ENCODE assay signal across 1 cellular context in the genomic region with DNA sequence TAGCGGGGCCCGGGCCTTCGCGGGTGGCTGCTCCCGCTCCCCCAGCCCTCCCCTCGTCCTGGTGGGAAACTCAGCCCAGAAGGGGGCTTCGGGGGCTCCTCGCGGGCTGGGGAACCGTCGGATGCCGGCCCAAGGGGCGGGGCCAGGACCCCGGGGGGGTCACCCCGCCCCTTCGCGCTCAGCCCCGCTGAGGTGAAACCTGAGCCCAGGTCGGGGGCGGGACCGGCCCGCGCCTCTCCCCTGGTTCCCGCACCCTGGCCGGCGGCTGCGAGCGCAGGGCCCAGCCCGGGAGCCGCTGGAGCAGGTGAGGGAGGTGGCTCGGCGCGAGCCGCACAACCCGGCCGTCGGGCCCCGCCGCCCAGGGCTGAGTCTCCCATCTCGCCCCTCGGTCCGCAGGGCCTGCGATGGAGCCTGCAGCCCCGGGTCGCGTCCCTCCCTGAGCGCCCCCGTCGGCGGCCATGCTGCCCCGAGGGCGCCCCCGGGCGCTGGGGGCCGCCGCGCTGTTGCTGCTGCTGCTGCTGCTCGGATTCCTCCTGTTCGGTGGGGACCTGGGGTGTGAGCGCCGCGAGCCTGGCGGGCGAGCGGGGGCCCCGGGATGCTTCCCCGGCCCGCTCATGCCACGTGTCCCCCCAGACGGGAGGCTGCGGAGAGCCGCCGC.
A peak's percentile ranks its signal among the peaks of the same experiment; 100 is the strongest.
TF ChIP-seq lines count a peak whose summit lies in the region.

Gene LARGE2 (plus strand): TSS at position 232 of the 658 bp plus-strand sequence. CDS start 227 bp downstream, at position 459.

TF ChIP-seq in K562, 482 proteins besides CTCF, POLR2A, EP300 and RAD21 (continued from another document and continues in another):
- TF ChIP-seq PKNOX1 (IDR thresholded peaks at IDR 0.05), result no peak
- TF ChIP-seq CXXC5 (CRISPR knock-in tag; IDR thresholded peaks at IDR 0.05), result peak; percentile 67
- TF ChIP-seq, protein P1, sequence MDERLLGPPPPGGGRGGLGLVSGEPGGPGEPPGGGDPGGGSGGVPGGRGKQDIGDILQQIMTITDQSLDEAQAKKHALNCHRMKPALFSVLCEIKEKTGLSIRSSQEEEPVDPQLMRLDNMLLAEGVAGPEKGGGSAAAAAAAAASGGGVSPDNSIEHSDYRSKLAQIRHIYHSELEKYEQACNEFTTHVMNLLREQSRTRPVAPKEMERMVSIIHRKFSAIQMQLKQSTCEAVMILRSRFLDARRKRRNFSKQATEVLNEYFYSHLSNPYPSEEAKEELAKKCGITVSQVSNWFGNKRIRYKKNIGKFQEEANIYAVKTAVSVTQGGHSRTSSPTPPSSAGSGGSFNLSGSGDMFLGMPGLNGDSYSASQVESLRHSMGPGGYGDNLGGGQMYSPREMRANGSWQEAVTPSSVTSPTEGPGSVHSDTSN (CRISPR knock-in tag; IDR thresholded peaks at IDR 0.05; ENCODE audit: low read depth), result no peak
- TF ChIP-seq, protein P1 (tag; conservative IDR thresholded peaks at IDR 0.05; ENCODE audit: low read depth), result no peak
- TF ChIP-seq NFRKB (IDR thresholded peaks at IDR 0.05; ENCODE audit: low read depth), result no peak
- no peak for TF ChIP-seq ZKSCAN8 (CRISPR knock-in tag; IDR thresholded peaks at IDR 0.05)
- TF ChIP-seq ZNF184 (CRISPR knock-in tag; IDR thresholded peaks at IDR 0.05), result no peak
- TF ChIP-seq L3MBTL2 (IDR thresholded peaks at IDR 0.05), result peak; percentile 71; the same call in 1 of the 2 replicates
- TF ChIP-seq ZNF23 (CRISPR knock-in tag; IDR thresholded peaks at IDR 0.05), result no peak
- TF ChIP-seq EGR1 (conservative IDR thresholded peaks at IDR 0.05), result peak; percentile 55
- peak; percentile 12; the same call in 1 of the 2 replicates for TF ChIP-seq NFIC (IDR thresholded peaks at IDR 0.05)
- TF ChIP-seq PRMT5 (CRISPR knock-in tag; IDR thresholded peaks at IDR 0.05), result no peak
- TF ChIP-seq TSHZ1 (CRISPR knock-in tag; IDR thresholded peaks at IDR 0.05), result no peak
- TF ChIP-seq CGGBP1 (CRISPR knock-in tag; IDR thresholded peaks at IDR 0.05), result no peak
- peak; percentile 20 for TF ChIP-seq SAP30 (IDR thresholded peaks at IDR 0.05; ENCODE audit: borderline replicate concordance, insufficient read depth, low read depth, low read length, poor library complexity, severe bottlenecking)
- no peak for TF ChIP-seq ARID3B (CRISPR knock-in tag; IDR thresholded peaks at IDR 0.05; ENCODE audit: borderline replicate concordance)
- TF ChIP-seq PCBP1 (IDR thresholded peaks at IDR 0.05; ENCODE audit: low read depth, low read length, poor library complexity, severe bottlenecking), result peak; percentile 19
- no peak for TF ChIP-seq ZNF79 (CRISPR knock-in tag; IDR thresholded peaks at IDR 0.05; ENCODE audit: low read depth)
- no peak for TF ChIP-seq KAT7 (CRISPR knock-in tag; IDR thresholded peaks at IDR 0.05; ENCODE audit: borderline replicate concordance)
- TF ChIP-seq ZFX (CRISPR knock-in tag; IDR thresholded peaks at IDR 0.05), result peak; percentile 61
- TF ChIP-seq KLF10 (CRISPR knock-in tag; IDR thresholded peaks at IDR 0.05), result no peak
- TF ChIP-seq TGIF2 (CRISPR knock-in tag; IDR thresholded peaks at IDR 0.05), result 0 out of 2 replicates have a peak, but pooled peaks have one; percentile 5
- TF ChIP-seq SMC3 (conservative IDR thresholded peaks at IDR 0.05; ENCODE audit: insufficient read depth, low read depth, low read length), result no peak
- TF ChIP-seq E2F5 (CRISPR knock-in tag; IDR thresholded peaks at IDR 0.05), result no peak
- TF ChIP-seq DPF2 (IDR thresholded peaks at IDR 0.05), result no peak
- TF ChIP-seq ZSCAN32 (CRISPR knock-in tag; IDR thresholded peaks at IDR 0.05), result no peak
- TF ChIP-seq, protein P2, sequence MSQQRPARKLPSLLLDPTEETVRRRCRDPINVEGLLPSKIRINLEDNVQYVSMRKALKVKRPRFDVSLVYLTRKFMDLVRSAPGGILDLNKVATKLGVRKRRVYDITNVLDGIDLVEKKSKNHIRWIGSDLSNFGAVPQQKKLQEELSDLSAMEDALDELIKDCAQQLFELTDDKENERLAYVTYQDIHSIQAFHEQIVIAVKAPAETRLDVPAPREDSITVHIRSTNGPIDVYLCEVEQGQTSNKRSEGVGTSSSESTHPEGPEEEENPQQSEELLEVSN (IDR thresholded peaks at IDR 0.05; ENCODE audit: borderline replicate concordance in 1 of 2, extremely low read depth in 1 of 2, insufficient read depth in 1 of 2, insufficient read length in 1 of 2, low read depth in 1 of 2, low read length in 1 of 2, poor library complexity in 1 of 2, severe bottlenecking in 1 of 2), result peak in 1 of 2 experiments; percentile 9
- no peak for TF ChIP-seq RBM22 (IDR thresholded peaks at IDR 0.05; ENCODE audit: low read depth, low read length, poor library complexity, severe bottlenecking)
- no peak for TF ChIP-seq BRD4 (IDR thresholded peaks at IDR 0.05)
- peak; percentile 33; the same call in 1 of the 2 replicates for TF ChIP-seq CTBP1 (IDR thresholded peaks at IDR 0.05; ENCODE audit: borderline replicate concordance)
- TF ChIP-seq POLR2G (IDR thresholded peaks at IDR 0.05; ENCODE audit: low read depth, low read length), result peak; percentile 78
- TF ChIP-seq DACH1 (IDR thresholded peaks at IDR 0.05; ENCODE audit: partially characterized antibody), result peak; percentile 50
- TF ChIP-seq, protein P3, sequence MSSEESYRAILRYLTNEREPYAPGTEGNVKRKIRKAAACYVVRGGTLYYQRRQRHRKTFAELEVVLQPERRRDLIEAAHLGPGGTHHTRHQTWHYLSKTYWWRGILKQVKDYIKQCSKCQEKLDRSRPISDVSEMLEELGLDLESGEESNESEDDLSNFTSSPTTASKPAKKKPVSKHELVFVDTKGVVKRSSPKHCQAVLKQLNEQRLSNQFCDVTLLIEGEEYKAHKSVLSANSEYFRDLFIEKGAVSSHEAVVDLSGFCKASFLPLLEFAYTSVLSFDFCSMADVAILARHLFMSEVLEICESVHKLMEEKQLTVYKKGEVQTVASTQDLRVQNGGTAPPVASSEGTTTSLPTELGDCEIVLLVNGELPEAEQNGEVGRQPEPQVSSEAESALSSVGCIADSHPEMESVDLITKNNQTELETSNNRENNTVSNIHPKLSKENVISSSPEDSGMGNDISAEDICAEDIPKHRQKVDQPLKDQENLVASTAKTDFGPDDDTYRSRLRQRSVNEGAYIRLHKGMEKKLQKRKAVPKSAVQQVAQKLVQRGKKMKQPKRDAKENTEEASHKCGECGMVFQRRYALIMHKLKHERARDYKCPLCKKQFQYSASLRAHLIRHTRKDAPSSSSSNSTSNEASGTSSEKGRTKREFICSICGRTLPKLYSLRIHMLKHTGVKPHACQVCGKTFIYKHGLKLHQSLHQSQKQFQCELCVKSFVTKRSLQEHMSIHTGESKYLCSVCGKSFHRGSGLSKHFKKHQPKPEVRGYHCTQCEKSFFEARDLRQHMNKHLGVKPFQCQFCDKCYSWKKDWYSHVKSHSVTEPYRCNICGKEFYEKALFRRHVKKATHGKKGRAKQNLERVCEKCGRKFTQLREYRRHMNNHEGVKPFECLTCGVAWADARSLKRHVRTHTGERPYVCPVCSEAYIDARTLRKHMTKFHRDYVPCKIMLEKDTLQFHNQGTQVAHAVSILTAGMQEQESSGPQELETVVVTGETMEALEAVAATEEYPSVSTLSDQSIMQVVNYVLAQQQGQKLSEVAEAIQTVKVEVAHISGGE (CRISPR knock-in tag; IDR thresholded peaks at IDR 0.05), result no peak
- TF ChIP-seq, protein P4, sequence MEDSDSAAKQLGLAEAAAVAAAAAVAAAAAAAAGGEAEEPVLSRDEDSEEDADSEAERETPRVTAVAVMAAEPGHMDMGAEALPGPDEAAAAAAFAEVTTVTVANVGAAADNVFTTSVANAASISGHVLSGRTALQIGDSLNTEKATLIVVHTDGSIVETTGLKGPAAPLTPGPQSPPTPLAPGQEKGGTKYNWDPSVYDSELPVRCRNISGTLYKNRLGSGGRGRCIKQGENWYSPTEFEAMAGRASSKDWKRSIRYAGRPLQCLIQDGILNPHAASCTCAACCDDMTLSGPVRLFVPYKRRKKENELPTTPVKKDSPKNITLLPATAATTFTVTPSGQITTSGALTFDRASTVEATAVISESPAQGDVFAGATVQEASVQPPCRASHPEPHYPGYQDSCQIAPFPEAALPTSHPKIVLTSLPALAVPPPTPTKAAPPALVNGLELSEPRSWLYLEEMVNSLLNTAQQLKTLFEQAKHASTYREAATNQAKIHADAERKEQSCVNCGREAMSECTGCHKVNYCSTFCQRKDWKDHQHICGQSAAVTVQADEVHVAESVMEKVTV (CRISPR knock-in tag; IDR thresholded peaks at IDR 0.05), result no peak
- no peak for TF ChIP-seq POLR2B (IDR thresholded peaks at IDR 0.05; ENCODE audit: low read depth, partially characterized antibody)
- no peak for TF ChIP-seq POLR3A (IDR thresholded peaks at IDR 0.05; ENCODE audit: borderline replicate concordance, extremely low read depth, insufficient read depth, insufficient read length)
- TF ChIP-seq CEBPB (tag; IDR thresholded peaks at IDR 0.05), result no peak
- TF ChIP-seq STAG1 (CRISPR knock-in tag; IDR thresholded peaks at IDR 0.05; ENCODE audit: borderline replicate concordance), result no peak
- TF ChIP-seq HOXB6 (CRISPR knock-in tag; IDR thresholded peaks at IDR 0.05; ENCODE audit: borderline replicate concordance), result no peak
- peak; percentile 52 for TF ChIP-seq RBFOX2 (IDR thresholded peaks at IDR 0.05; ENCODE audit: low read depth, low read length)
- TF ChIP-seq NRF1 (conservative IDR thresholded peaks at IDR 0.05 in 1 of 2, IDR thresholded peaks at IDR 0.05 in 1 of 2), result peak; percentile 55 to 57; a peak in 3 of 4 replicates
- no peak for TF ChIP-seq ESRRA (IDR thresholded peaks at IDR 0.05; ENCODE audit: borderline replicate concordance, low read depth)
- no peak for TF ChIP-seq SIRT6 (IDR thresholded peaks at IDR 0.05; ENCODE audit: low read depth, low read length)
- TF ChIP-seq CHCHD3 (CRISPR knock-in tag; IDR thresholded peaks at IDR 0.05), result no peak
- TF ChIP-seq TCF7 (IDR thresholded peaks at IDR 0.05; ENCODE audit: borderline replicate concordance), result no peak
- TF ChIP-seq, protein P5, sequence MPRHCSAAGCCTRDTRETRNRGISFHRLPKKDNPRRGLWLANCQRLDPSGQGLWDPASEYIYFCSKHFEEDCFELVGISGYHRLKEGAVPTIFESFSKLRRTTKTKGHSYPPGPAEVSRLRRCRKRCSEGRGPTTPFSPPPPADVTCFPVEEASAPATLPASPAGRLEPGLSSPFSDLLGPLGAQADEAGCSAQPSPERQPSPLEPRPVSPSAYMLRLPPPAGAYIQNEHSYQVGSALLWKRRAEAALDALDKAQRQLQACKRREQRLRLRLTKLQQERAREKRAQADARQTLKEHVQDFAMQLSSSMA (CRISPR knock-in tag; IDR thresholded peaks at IDR 0.05), result 0 out of 2 replicates have a peak, but pooled peaks have one; percentile 17
- TF ChIP-seq MAFK (IDR thresholded peaks at IDR 0.05; ENCODE audit: low read length), result no peak
